1 cellular context compared by ENCODE assay signal in genomic region chr6:108294787-108295625, GRCh38.
A peak's percentile ranks its signal among the peaks of the same experiment; 100 is the strongest.
TF ChIP-seq lines count a peak whose summit lies in the region.

TSS of gene AFG1L (plus strand) at chr6:108295054. CDS start at chr6:108295080, 26 bp downstream.

TF ChIP-seq in HepG2, 621 proteins besides CTCF, POLR2A, EP300 and RAD21 (continued from another document):
- TF ChIP-seq UBTF (CRISPR knock-in tag; IDR thresholded peaks at IDR 0.05), result peak; percentile 71; the same call in 1 of the 2 replicates
- TF ChIP-seq ZNF556 (CRISPR knock-in tag; IDR thresholded peaks at IDR 0.05; ENCODE audit: borderline replicate concordance), result 0 out of 2 replicates have a peak, but pooled peaks have one; percentile 16
- peak; percentile 90 for TF ChIP-seq ETV5 (CRISPR knock-in tag; IDR thresholded peaks at IDR 0.05; ENCODE audit: borderline replicate concordance)
- TF ChIP-seq SOX6 (IDR thresholded peaks at IDR 0.05), result no peak
- peak; percentile 64 for TF ChIP-seq SOX6 (CRISPR knock-in tag; IDR thresholded peaks at IDR 0.05)
- peak; percentile 68; the same call in 1 of the 2 replicates for TF ChIP-seq ZNF772 (CRISPR knock-in tag; IDR thresholded peaks at IDR 0.05)
- TF ChIP-seq HINFP (CRISPR knock-in tag; IDR thresholded peaks at IDR 0.05; ENCODE audit: low read depth), result peak; percentile 83; the same call in 1 of the 2 replicates
- TF ChIP-seq, protein P1, sequence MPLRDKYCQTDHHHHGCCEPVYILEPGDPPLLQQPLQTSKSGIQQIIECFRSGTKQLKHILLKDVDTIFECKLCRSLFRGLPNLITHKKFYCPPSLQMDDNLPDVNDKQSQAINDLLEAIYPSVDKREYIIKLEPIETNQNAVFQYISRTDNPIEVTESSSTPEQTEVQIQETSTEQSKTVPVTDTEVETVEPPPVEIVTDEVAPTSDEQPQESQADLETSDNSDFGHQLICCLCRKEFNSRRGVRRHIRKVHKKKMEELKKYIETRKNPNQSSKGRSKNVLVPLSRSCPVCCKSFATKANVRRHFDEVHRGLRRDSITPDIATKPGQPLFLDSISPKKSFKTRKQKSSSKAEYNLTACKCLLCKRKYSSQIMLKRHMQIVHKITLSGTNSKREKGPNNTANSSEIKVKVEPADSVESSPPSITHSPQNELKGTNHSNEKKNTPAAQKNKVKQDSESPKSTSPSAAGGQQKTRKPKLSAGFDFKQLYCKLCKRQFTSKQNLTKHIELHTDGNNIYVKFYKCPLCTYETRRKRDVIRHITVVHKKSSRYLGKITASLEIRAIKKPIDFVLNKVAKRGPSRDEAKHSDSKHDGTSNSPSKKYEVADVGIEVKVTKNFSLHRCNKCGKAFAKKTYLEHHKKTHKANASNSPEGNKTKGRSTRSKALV (CRISPR knock-in tag; IDR thresholded peaks at IDR 0.05), result no peak
- 0 out of 2 replicates have a peak, but pooled peaks have one; percentile 68 for TF ChIP-seq NCOA5 (CRISPR knock-in tag; IDR thresholded peaks at IDR 0.05)
- no peak for TF ChIP-seq SMC3 (IDR thresholded peaks at IDR 0.05; ENCODE audit: low read length)
- TF ChIP-seq SIN3A (IDR thresholded peaks at IDR 0.05; ENCODE audit: borderline replicate concordance, low read depth, low read length), result no peak
- no peak for TF ChIP-seq FOXP1 (IDR thresholded peaks at IDR 0.05)
- peak; percentile 24; the same call in 1 of the 2 replicates for TF ChIP-seq FOXP1 (CRISPR knock-in tag; IDR thresholded peaks at IDR 0.05)
- TF ChIP-seq HDAC2 (CRISPR knock-in tag; IDR thresholded peaks at IDR 0.05), result no peak; the same call in 1 of the 2 replicates
- TF ChIP-seq, protein P2, sequence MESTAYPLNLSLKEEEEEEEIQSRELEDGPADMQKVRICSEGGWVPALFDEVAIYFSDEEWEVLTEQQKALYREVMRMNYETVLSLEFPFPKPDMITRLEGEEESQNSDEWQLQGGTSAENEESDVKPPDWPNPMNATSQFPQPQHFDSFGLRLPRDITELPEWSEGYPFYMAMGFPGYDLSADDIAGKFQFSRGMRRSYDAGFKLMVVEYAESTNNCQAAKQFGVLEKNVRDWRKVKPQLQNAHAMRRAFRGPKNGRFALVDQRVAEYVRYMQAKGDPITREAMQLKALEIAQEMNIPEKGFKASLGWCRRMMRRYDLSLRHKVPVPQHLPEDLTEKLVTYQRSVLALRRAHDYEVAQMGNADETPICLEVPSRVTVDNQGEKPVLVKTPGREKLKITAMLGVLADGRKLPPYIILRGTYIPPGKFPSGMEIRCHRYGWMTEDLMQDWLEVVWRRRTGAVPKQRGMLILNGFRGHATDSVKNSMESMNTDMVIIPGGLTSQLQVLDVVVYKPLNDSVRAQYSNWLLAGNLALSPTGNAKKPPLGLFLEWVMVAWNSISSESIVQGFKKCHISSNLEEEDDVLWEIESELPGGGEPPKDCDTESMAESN (CRISPR knock-in tag; conservative IDR thresholded peaks at IDR 0.05), result peak; percentile 93
- TF ChIP-seq ZNF749 (CRISPR knock-in tag; IDR thresholded peaks at IDR 0.05; ENCODE audit: borderline replicate concordance), result no peak
- no peak for TF ChIP-seq ZNF20 (CRISPR knock-in tag; IDR thresholded peaks at IDR 0.05)
- no peak for TF ChIP-seq ZNF274 (CRISPR knock-in tag; IDR thresholded peaks at IDR 0.05)
